Comparison of ENCODE assay signal across 9 cellular contexts in the genomic region with DNA sequence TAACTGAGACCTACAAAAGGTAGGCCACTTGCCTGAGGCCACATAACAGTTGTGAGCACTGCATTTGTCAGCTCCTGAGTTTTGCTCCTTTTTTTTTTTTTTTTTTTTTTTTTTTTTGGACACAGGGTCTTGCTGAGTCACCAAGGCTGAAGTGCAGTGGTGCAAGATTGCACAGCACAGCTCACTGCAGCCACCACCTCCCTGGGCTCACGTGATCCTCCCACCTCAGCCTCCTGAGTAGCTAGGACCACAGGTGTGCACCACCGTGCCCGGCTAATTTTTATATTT. TPM values are rescaled to one million over a fixed set of nuclear protein-coding genes. Genes with fewer than 3 reads are reported as not detected.
"Had no signal": no experiment of that assay in that cellular context is flagged by ENCODE, and none has a peak within 500 bp of the region (broad histone marks: within the 10 kb centered on the region; RNA-seq: fewer than 3 reads in every experiment).

No MANE protein-coding gene starts in this region.

- FAIRE-seq: frontal cortex, islet of Langerhans had no signal

- H3K9me3 ChIP-seq: heart left ventricle, prostate gland, spleen, upper lobe of left lung had no signal

- H3K27me3 ChIP-seq: heart left ventricle, upper lobe of left lung had no signal

- H3K36me3 ChIP-seq: heart left ventricle, prostate gland, spleen, upper lobe of left lung, WERI-Rb-1 had no signal

- DNase-seq: occipital lobe had no signal

- H3K27ac ChIP-seq: heart left ventricle, prostate gland, spleen, upper lobe of left lung, WERI-Rb-1 had no signal

- H3K4me3 ChIP-seq: prostate gland, upper lobe of left lung had no signal

- H3K4me1 ChIP-seq: prostate gland had no signal

RNA-seq across cellular contexts. Expression of a gene that starts 37.1 kb away (rescaled TPM):
- total RNA-seq: natural killer cell treated with Interleukin-12 subunit alpha and Interleukin-12 subunit beta and Interleukin-15 and Interleukin-18, amount 100 ng/mL, for 72 hours had no signal

RNA-seq across cellular contexts. Expression of a gene that starts 50.3 kb away (rescaled TPM):
- total RNA-seq: natural killer cell treated with Interleukin-12 subunit alpha and Interleukin-12 subunit beta and Interleukin-15 and Interleukin-18, amount 100 ng/mL, for 72 hours had no signal
